22 cellular contexts compared by ENCODE assay signal in the genomic region with DNA sequence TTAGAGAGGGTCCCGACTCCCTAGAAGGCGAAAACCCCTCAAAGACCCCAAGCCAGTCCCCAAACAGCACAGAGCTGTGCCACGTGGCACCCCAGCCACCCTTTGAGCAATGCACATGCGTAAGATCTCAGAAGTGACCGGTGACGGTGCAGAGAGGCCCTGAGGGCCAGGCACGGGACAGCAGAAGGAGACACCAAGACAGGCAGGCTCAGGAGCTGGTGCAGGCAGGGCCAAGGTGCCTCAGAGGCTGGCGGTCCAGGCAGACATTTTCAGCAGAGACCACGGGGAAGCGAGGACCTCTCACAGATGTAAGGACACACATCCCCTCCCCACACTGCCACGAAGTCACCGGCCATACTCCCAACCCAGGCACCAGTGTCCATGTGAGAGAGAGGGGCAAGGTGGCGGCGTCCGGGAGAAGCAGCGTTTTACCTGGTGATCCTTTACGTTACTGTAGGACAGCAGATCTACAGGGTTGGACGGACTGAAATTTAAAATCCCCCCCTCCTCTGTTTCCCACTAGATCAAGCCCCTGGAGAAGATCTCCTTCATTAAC. TPM values are rescaled to one million over a fixed set of nuclear protein-coding genes. Genes with fewer than 3 reads are reported as not detected.
DNase-seq lines count a peak whose midpoint lies in the region; ATAC-seq, FAIRE-seq and TF ChIP-seq lines count a peak whose summit lies in the region.
"Had no signal": no experiment of that assay in that cellular context is flagged by ENCODE, and none has a peak within 500 bp of the region (broad histone marks: within the 10 kb centered on the region; RNA-seq: fewer than 3 reads in every experiment).

No MANE protein-coding gene starts in this region.

- no peak for TF ChIP-seq RAD21 in HepG2 (CRISPR knock-in tag; IDR thresholded peaks at IDR 0.05)

- H3K9me3 Mint-ChIP-seq in endothelial cell (ENCODE audit: unreplicated experiment), result no peaks in the 10 kb centered on the region
- H3K9me3 Mint-ChIP-seq: CD4-positive, alpha-beta T cell had no signal

- ATAC-seq in HepG2 (no peak), right lobe of liver (no peak), HG03354 (IDR thresholded peaks at IDR 0.05; ENCODE audit: poor library complexity, severe bottlenecking, unreplicated experiment) (no peak), HG03439 (IDR thresholded peaks at IDR 0.05; ENCODE audit: unreplicated experiment) (no peak)

- H3K27me3 ChIP-seq in HepG2 (ENCODE audit: control insufficient read depth in 1 of 2, insufficient read depth in 2 of 2, low read length in 2 of 2), result no peaks in the 10 kb centered on the region; a peak in 1 of 5 replicates
- H3K27me3 ChIP-seq in right lobe of liver, result no peaks in the 10 kb centered on the region
- no peaks in the 10 kb centered on the region for H3K27me3 ChIP-seq in hepatocyte

- H3K36me3 ChIP-seq in HepG2 (replicated peaks in 1 of 2; ENCODE audit: control insufficient read depth in 1 of 2, insufficient read depth in 2 of 2, low read length in 2 of 2) (no peaks in the 10 kb centered on the region), right lobe of liver (no peaks in the 10 kb centered on the region), hepatocyte (replicated peaks; ENCODE audit: insufficient read depth, low read depth) (no peaks in the 10 kb centered on the region)

- H3K4me1 Mint-ChIP-seq in endothelial cell (ENCODE audit: unreplicated experiment), result peaks cover 27% of the 10 kb centered on the region

- TF ChIP-seq EP300 in HepG2 (IDR thresholded peaks at IDR 0.05; ENCODE audit: low read depth in 2 of 2, low read length in 2 of 2) (no peak), HepG2 (CRISPR knock-in tag; IDR thresholded peaks at IDR 0.05; ENCODE audit: borderline replicate concordance) (no peak)

- peaks cover 23% of the 10 kb centered on the region for H3K79me2 ChIP-seq in HepG2 (ENCODE audit: insufficient read depth, low read length)
- H3K79me2 ChIP-seq in hepatocyte, result peaks cover 21% of the 10 kb centered on the region

- no peak for FAIRE-seq in HepG2 (lab: Jason Lieb, UNC)

- TF ChIP-seq POLR2A in HepG2 (IDR thresholded peaks at IDR 0.05; ENCODE audit: insufficient read depth in 1 of 2, low read depth in 2 of 2, low read length in 2 of 2) (0 out of 4 replicates have a peak, but pooled peaks of 1 of the 2 experiments have one; percentile 21), right lobe of liver (IDR thresholded peaks at IDR 0.05) (no peak)

- H2AFZ ChIP-seq in HepG2 (ENCODE audit: low read length) (no peak overlapping the region), hepatocyte (no peak overlapping the region)

- POLR2A ChIA-PET in HepG2 (lab: Yijun Ruan, JAX), result no interaction called here

- in situ Hi-C loops in HepG2 (cut with HindIII; ENCODE audit: extremely low pct_ligation_motif_present, low pct_unique_long_range_greater_than_20kb), result no loop called here

- no peak overlapping the region for H3K27ac ChIP-seq in HepG2 (ENCODE audit: extremely low read length, insufficient read depth, low read length)
- no peak overlapping the region for H3K27ac ChIP-seq in right lobe of liver
- peak overlapping the region; percentile 86 for H3K27ac ChIP-seq in hepatocyte

- peaks cover 97% of the 10 kb centered on the region for H3K4me1 ChIP-seq in HepG2 (ENCODE audit: insufficient read depth, low read length)
- peaks cover 0 to 31% (median 15%) of the 10 kb centered on the region in 4 donors for H3K4me1 ChIP-seq in right lobe of liver
- peaks cover 39% of the 10 kb centered on the region for H3K4me1 ChIP-seq in hepatocyte (ENCODE audit: insufficient read depth)

- CTCF ChIA-PET in HepG2 (lab: Yijun Ruan, JAX; ENCODE audit: low intra/inter-chr PET ratio, low total read pairs), result no interaction called here

- H3K4me2 ChIP-seq in HepG2 (ENCODE audit: low read depth, low read length) (no peak overlapping the region), hepatocyte (no peak overlapping the region)

- H3K9me2 ChIP-seq in hepatocyte (replicated peaks; ENCODE audit: insufficient read depth), result no peaks in the 10 kb centered on the region

- over 99% methylated on average over 18 of the region's 18 CpGs for WGBS in HepG2 (ENCODE audit: low lambda C conversion rate)
- WGBS in right lobe of liver (ENCODE audit: insufficient coverage, low coverage, low lambda C conversion rate, missing lambda C conversion rate), result 89% methylated on average over 10 of the region's 18 CpGs
- 97% methylated on average over 18 of the region's 18 CpGs for WGBS in hepatocyte (ENCODE audit: low lambda C conversion rate, missing lambda C conversion rate)

- H3K4me3 Mint-ChIP-seq in endothelial cell (ENCODE audit: unreplicated experiment), result no peak overlapping the region
- H3K4me3 Mint-ChIP-seq: CD4-positive, alpha-beta T cell had no signal

- H3K27ac Mint-ChIP-seq in endothelial cell (ENCODE audit: unreplicated experiment), result no peak overlapping the region
- H3K27ac Mint-ChIP-seq: CD4-positive, alpha-beta T cell had no signal

- H3K9me3 ChIP-seq in HepG2 (ENCODE audit: low read length), result no peaks in the 10 kb centered on the region
- no peaks in the 10 kb centered on the region for H3K9me3 ChIP-seq in right lobe of liver
- H3K9me3 ChIP-seq in hepatocyte (ENCODE audit: low read depth), result no peaks in the 10 kb centered on the region
- H3K9me3 ChIP-seq: Caco-2 had no signal

- H3K9ac ChIP-seq in HepG2 (ENCODE audit: insufficient read depth, low read depth, low read length), result no peak overlapping the region

- H4K20me1 ChIP-seq in HepG2 (ENCODE audit: insufficient read depth, low read length) (no peaks in the 10 kb centered on the region), hepatocyte (ENCODE audit: insufficient read depth, poor library complexity, severe bottlenecking) (no peaks in the 10 kb centered on the region)

- BruUV-seq in HepG2 (replicated peaks; lab: Mats Ljungman, UMichigan), result no TSS peak

- H3K27me3 Mint-ChIP-seq in endothelial cell (ENCODE audit: unreplicated experiment), result peaks cover 10% of the 10 kb centered on the region
- H3K27me3 Mint-ChIP-seq: CD4-positive, alpha-beta T cell had no signal

- TF ChIP-seq CTCF in HepG2 (CRISPR knock-in tag; IDR thresholded peaks at IDR 0.05) (no peak), right lobe of liver (IDR thresholded peaks at IDR 0.05) (no peak), hepatocyte (IDR thresholded peaks at IDR 0.05; ENCODE audit: poor library complexity) (no peak), endothelial cell (IDR thresholded peaks at IDR 0.05; ENCODE audit: unreplicated experiment) (no peak)

- intact Hi-C loops in HepG2 (cut with micrococcal nuclease; ENCODE audit: unreplicated experiment), result no loop called here
- intact Hi-C loops in right lobe of liver (cut with DNase I), result loop anchor here (5.0 to 10.0 kb wide), 2 partner anchors 150 to 152 kb away; no protein-coding TSS in a partner anchor
- intact Hi-C loops in posterior vena cava (cut with DNase I), result loop anchor here in 1 of 2 donors (10.0 kb wide), 1 partner anchor 152 kb away; no protein-coding TSS in a partner anchor

- no peak for DNase-seq in HepG2 (ENCODE audit: low spot score)
- DNase-seq in right lobe of liver, result no peak
- DNase-seq in hepatocyte (ENCODE audit: low spot score), result no peak
- DNase-seq in posterior vena cava (ENCODE audit: low spot score), result peak; percentile 71
- no peak for DNase-seq in HT-29 (ENCODE audit: low spot score)
- no peak for DNase-seq in endothelial cell (ENCODE audit: low spot score)
- DNase-seq: AML-193; Caco-2; CD4-positive, alpha-beta T cell; GDM1; H9; KBM-7; NCI-H1105 treated with DMSO at 0.1 percent for 48 hours; NCI-H1694 treated with DMSO at 0.1 percent for 48 hours; NCI-H510A; NCI-H748 treated with DMSO at 0.1 percent for 48 hours; NK-92 treated with Interleukin-12 subunit alpha and Interleukin-12 subunit beta, amount 100 ng/mL, for 24 hours; SHP77 had no signal

- peaks cover under 1% of the 10 kb centered on the region for H3K36me3 Mint-ChIP-seq in endothelial cell (ENCODE audit: low read depth, unreplicated experiment)

- H3K4me3 ChIP-seq in HepG2 (replicated peaks in 1 of 3; ENCODE audit: insufficient read depth in 1 of 3, low read depth in 2 of 3, low read length in 3 of 3), result no peak overlapping the region
- H3K4me3 ChIP-seq in right lobe of liver, result no peak overlapping the region
- no peak overlapping the region for H3K4me3 ChIP-seq in hepatocyte

RNA-seq across cellular contexts. Expression of a gene that starts 2.0 kb away (rescaled TPM):
- 68.0 and 70.0 TPM in 2 replicates for total RNA-seq in HepG2 (2016; rRNA removed; fragmentation: Illumina TruSeq; extraction: Trizol)
- 21.0 and 21.9 TPM in 2 replicates for total RNA-seq in HepG2 (2016; cell fraction: cytosol; rRNA removed; fragmentation: Illumina TruSeq; extraction: Trizol; ENCODE audit: low read depth)
- 67.8 and 73.3 TPM in 2 replicates for total RNA-seq in HepG2 (2016; cell fraction: insoluble cytoplasmic fraction; rRNA removed; fragmentation: Illumina TruSeq; extraction: Trizol)
- total RNA-seq in HepG2 (2016; cell fraction: membrane; rRNA removed; fragmentation: Illumina TruSeq; extraction: Trizol), result 42.7 and 50.7 TPM in 2 replicates
- 51.2 and 64.7 TPM in 2 replicates for total RNA-seq in HepG2 (2016; cell fraction: nucleus; rRNA removed; fragmentation: Illumina TruSeq; extraction: Trizol)
- polyA plus RNA-seq in HepG2 (2011; rRNA removed), result 124 and 141 TPM in 2 replicates
- 66.2 and 82.5 TPM in 2 replicates for polyA plus RNA-seq in HepG2 (2011; cell fraction: cytosol; rRNA removed)
- 477 and 514 TPM in 2 replicates for polyA plus RNA-seq in HepG2 (2011; cell fraction: nucleus; rRNA removed)
- polyA plus RNA-seq in HepG2 (2012), result 189 and 204 TPM in 2 replicates
- 14.6 and 16.8 TPM in 2 replicates for polyA plus RNA-seq in HepG2 (2016; cell fraction: cytosol; fragmentation: Illumina TruSeq; extraction: Trizol; ENCODE audit: low read depth)
- 53.0 and 54.7 TPM in 2 replicates for polyA plus RNA-seq in HepG2 (2016; cell fraction: insoluble cytoplasmic fraction; fragmentation: Illumina TruSeq; extraction: Trizol; ENCODE audit: low read depth)
- 27.1 and 29.9 TPM in 2 replicates for polyA plus RNA-seq in HepG2 (2016; cell fraction: membrane; fragmentation: Illumina TruSeq; extraction: Trizol; ENCODE audit: low read depth)
- polyA plus RNA-seq in HepG2 (2016; cell fraction: nucleus; fragmentation: Illumina TruSeq; extraction: Trizol; ENCODE audit: insufficient read depth, low read depth), result 145 and 160 TPM in 2 replicates
- 4.6 and 63.9 TPM in 2 replicates for polyA minus RNA-seq in HepG2 (2011; rRNA and poly(A)+ RNA removed; ENCODE audit: low replicate concordance)
- 23.6 and 25.7 TPM in 2 replicates for polyA minus RNA-seq in HepG2 (2011; cell fraction: cytosol; rRNA and poly(A)+ RNA removed)
- 126 and 135 TPM in 2 replicates for polyA minus RNA-seq in HepG2 (2011; cell fraction: nucleus; rRNA and poly(A)+ RNA removed)
- total RNA-seq in right lobe of liver, result 100 to 1,000 TPM in 2 of 6 experiments, 10 to 100 TPM in 4; 57.5 to 129 (median 77.9) TPM
- 56.8 and 58.3 TPM in 2 replicates for total RNA-seq in hepatocyte
- 89.6 and 99.1 TPM in 2 replicates for polyA plus RNA-seq in hepatocyte
- total RNA-seq in posterior vena cava, result 1 to 10 TPM; 2.0 to 2.7 TPM
- 44.2 and 65.1 TPM in 2 replicates for total RNA-seq in HT-29 (2014; rRNA removed; shearing (Covaris generic))
- 1.5 TPM for total RNA-seq in endothelial cell (ENCODE audit: unreplicated experiment)
- total RNA-seq: CD4-positive, alpha-beta T cell had no signal

RNA-seq across cellular contexts. Expression of a gene that starts 26.1 kb away (rescaled TPM):
- total RNA-seq in HepG2 (2016; rRNA removed; fragmentation: Illumina TruSeq; extraction: Trizol) (not detected in 2 replicates), right lobe of liver (not detected), hepatocyte (not detected in 2 replicates), posterior vena cava (not detected), endothelial cell (ENCODE audit: unreplicated experiment) (not detected)
- total RNA-seq in HepG2 (2016; cell fraction: cytosol; rRNA removed; fragmentation: Illumina TruSeq; extraction: Trizol; ENCODE audit: low read depth), result not detected in 2 replicates
- not detected in 2 replicates for total RNA-seq in HepG2 (2016; cell fraction: insoluble cytoplasmic fraction; rRNA removed; fragmentation: Illumina TruSeq; extraction: Trizol)
- total RNA-seq in HepG2 (2016; cell fraction: membrane; rRNA removed; fragmentation: Illumina TruSeq; extraction: Trizol), result not detected in 2 replicates
- total RNA-seq in HepG2 (2016; cell fraction: nucleus; rRNA removed; fragmentation: Illumina TruSeq; extraction: Trizol), result not detected in 2 replicates
- polyA plus RNA-seq in HepG2 (2011; rRNA removed) (not detected in 2 replicates), hepatocyte (not detected in 2 replicates)
- polyA plus RNA-seq in HepG2 (2011; cell fraction: cytosol; rRNA removed), result not detected in 2 replicates
- not detected in 2 replicates for polyA plus RNA-seq in HepG2 (2011; cell fraction: nucleus; rRNA removed)
- polyA plus RNA-seq in HepG2 (2012), result not detected in 2 replicates
- not detected in 2 replicates for polyA plus RNA-seq in HepG2 (2016; cell fraction: cytosol; fragmentation: Illumina TruSeq; extraction: Trizol; ENCODE audit: low read depth)
- not detected in 2 replicates for polyA plus RNA-seq in HepG2 (2016; cell fraction: insoluble cytoplasmic fraction; fragmentation: Illumina TruSeq; extraction: Trizol; ENCODE audit: low read depth)
- not detected in 2 replicates for polyA plus RNA-seq in HepG2 (2016; cell fraction: membrane; fragmentation: Illumina TruSeq; extraction: Trizol; ENCODE audit: low read depth)
- not detected in 2 replicates for polyA plus RNA-seq in HepG2 (2016; cell fraction: nucleus; fragmentation: Illumina TruSeq; extraction: Trizol; ENCODE audit: insufficient read depth, low read depth)
- not detected in 2 replicates for polyA minus RNA-seq in HepG2 (2011; rRNA and poly(A)+ RNA removed; ENCODE audit: low replicate concordance)
- not detected in 2 replicates for polyA minus RNA-seq in HepG2 (2011; cell fraction: cytosol; rRNA and poly(A)+ RNA removed)
- polyA minus RNA-seq in HepG2 (2011; cell fraction: nucleus; rRNA and poly(A)+ RNA removed), result not detected in 2 replicates
- total RNA-seq in HT-29 (2014; rRNA removed; shearing (Covaris generic)), result not detected in 2 replicates
- total RNA-seq: Caco-2; CD4-positive, alpha-beta T cell; Daoy; H9; RPMI7951 had no signal

RNA-seq across cellular contexts. Expression of a gene that starts 34.9 kb away (rescaled TPM):
- total RNA-seq in HepG2 (2016; rRNA removed; fragmentation: Illumina TruSeq; extraction: Trizol) (15.9 and 22.0 TPM in 2 replicates), right lobe of liver (10 to 100 TPM; 29.4 to 56.3 (median 49.7) TPM), hepatocyte (42.7 and 49.0 TPM in 2 replicates), posterior vena cava (100 to 1,000 TPM; 180 to 357 TPM), endothelial cell (ENCODE audit: unreplicated experiment) (105 TPM)
- 11.0 and 11.2 TPM in 2 replicates for total RNA-seq in HepG2 (2016; cell fraction: cytosol; rRNA removed; fragmentation: Illumina TruSeq; extraction: Trizol; ENCODE audit: low read depth)
- 15.6 and 24.6 TPM in 2 replicates for total RNA-seq in HepG2 (2016; cell fraction: insoluble cytoplasmic fraction; rRNA removed; fragmentation: Illumina TruSeq; extraction: Trizol)
- total RNA-seq in HepG2 (2016; cell fraction: membrane; rRNA removed; fragmentation: Illumina TruSeq; extraction: Trizol), result 18.1 and 18.4 TPM in 2 replicates
- 31.0 and 33.7 TPM in 2 replicates for total RNA-seq in HepG2 (2016; cell fraction: nucleus; rRNA removed; fragmentation: Illumina TruSeq; extraction: Trizol)
- polyA plus RNA-seq in HepG2 (2011; rRNA removed) (31.2 and 40.5 TPM in 2 replicates), hepatocyte (64.1 and 81.4 TPM in 2 replicates)
- polyA plus RNA-seq in HepG2 (2011; cell fraction: cytosol; rRNA removed), result 19.8 and 25.0 TPM in 2 replicates
- 43.1 TPM in 2 replicates for polyA plus RNA-seq in HepG2 (2011; cell fraction: nucleus; rRNA removed)
- 48.6 and 68.2 TPM in 2 replicates for polyA plus RNA-seq in HepG2 (2012)
- 5.6 and 6.5 TPM in 2 replicates for polyA plus RNA-seq in HepG2 (2016; cell fraction: cytosol; fragmentation: Illumina TruSeq; extraction: Trizol; ENCODE audit: low read depth)
- 43.3 and 43.5 TPM in 2 replicates for polyA plus RNA-seq in HepG2 (2016; cell fraction: insoluble cytoplasmic fraction; fragmentation: Illumina TruSeq; extraction: Trizol; ENCODE audit: low read depth)
- 10.6 and 13.6 TPM in 2 replicates for polyA plus RNA-seq in HepG2 (2016; cell fraction: membrane; fragmentation: Illumina TruSeq; extraction: Trizol; ENCODE audit: low read depth)
- polyA plus RNA-seq in HepG2 (2016; cell fraction: nucleus; fragmentation: Illumina TruSeq; extraction: Trizol; ENCODE audit: insufficient read depth, low read depth), result 55.6 and 61.1 TPM in 2 replicates
- 26.4 and 35.1 TPM in 2 replicates for polyA minus RNA-seq in HepG2 (2011; rRNA and poly(A)+ RNA removed; ENCODE audit: low replicate concordance)
- 26.2 and 26.7 TPM in 2 replicates for polyA minus RNA-seq in HepG2 (2011; cell fraction: cytosol; rRNA and poly(A)+ RNA removed)
- polyA minus RNA-seq in HepG2 (2011; cell fraction: nucleus; rRNA and poly(A)+ RNA removed), result 97.5 and 100 TPM in 2 replicates
- total RNA-seq in HT-29 (2014; rRNA removed; shearing (Covaris generic)), result 91.0 and 97.1 TPM in 2 replicates
